26 cellular contexts compared by ENCODE assay signal in genomic region chr9:69411246-69411645, GRCh38.
"Had no signal": no experiment of that assay in that cellular context is flagged by ENCODE, and none has a peak within 500 bp of the region (broad histone marks: within the 10 kb centered on the region; RNA-seq: fewer than 3 reads in every experiment).

No MANE protein-coding gene starts in this region.

- H3K4me1 ChIP-seq: pancreas, prostate gland, upper lobe of right lung, uterus had no signal

- DNase-seq: left ventricle myocardium inferior; naive thymus-derived CD8-positive, alpha-beta T cell; nucleus accumbens; posterior cingulate gyrus; retina; stimulated activated CD4-positive, alpha-beta T cell treated with anti-CD3 and anti-CD28 coated beads, Interleukin-12 subunit alpha, Interleukin-12 subunit beta, amount 100 ng/mL, for 4 hours; stimulated activated CD4-positive, alpha-beta T cell treated with anti-CD3 and anti-CD28 coated beads, Interleukin-15, amount 100 ng/mL, for 24 hours; stimulated activated CD4-positive, alpha-beta T cell treated with anti-CD3 and anti-CD28 coated beads, Interleukin-2, amount 100 ng/mL, for 24 hours; stimulated activated CD4-positive, alpha-beta T cell treated with anti-CD3 and anti-CD28 coated beads, Interleukin-4, amount 100 ng/mL, for 1 hour; stimulated activated naive CD4-positive, alpha-beta T cell; tibial artery; trophoblast cell; upper lobe of right lung; uterus had no signal

- H3K4me1 Mint-ChIP-seq: memory B cell; naive thymus-derived CD8-positive, alpha-beta T cell; nephron; stimulated activated effector memory CD8-positive, alpha-beta T cell treated with anti-CD3 and anti-CD28 coated beads, Interleukin-12 subunit alpha, Interleukin-12 subunit beta, amount 100 ng/mL, for 72 hours had no signal

- H3K9me3 ChIP-seq: left ventricle myocardium inferior, pancreas, prostate gland, suprapubic skin, thoracic aorta, tibial artery, upper lobe of right lung, uterus had no signal

- H3K27ac ChIP-seq: hepatocyte, left ventricle myocardium inferior, pancreas, prostate gland, skin epidermis, suprapubic skin, thoracic aorta, tibial artery, upper lobe of right lung, uterus had no signal

- H3K79me2 ChIP-seq: hepatocyte had no signal

- H3K27me3 ChIP-seq: hepatocyte, pancreas, suprapubic skin, tibial artery, upper lobe of right lung, uterus had no signal

- H3K36me3 ChIP-seq: left ventricle myocardium inferior, pancreas, prostate gland, suprapubic skin, thoracic aorta, tibial artery, upper lobe of right lung, uterus had no signal

- H3K4me2 ChIP-seq: hepatocyte had no signal

- FAIRE-seq: pancreas had no signal

- H3K4me3 Mint-ChIP-seq: memory B cell; naive thymus-derived CD8-positive, alpha-beta T cell; nephron; neural crest cell; stimulated activated effector memory CD8-positive, alpha-beta T cell treated with anti-CD3 and anti-CD28 coated beads, Interleukin-12 subunit alpha, Interleukin-12 subunit beta, amount 100 ng/mL, for 72 hours; stimulated activated naive CD8-positive, alpha-beta T cell treated with anti-CD3 and anti-CD28 coated beads, Interleukin-15, Interleukin-2, amounts not matched to agents 100 ng/mL and 50 ng/mL, for 24 hours had no signal

- H3K36me3 Mint-ChIP-seq: memory B cell; naive thymus-derived CD8-positive, alpha-beta T cell; stimulated activated effector memory CD8-positive, alpha-beta T cell treated with anti-CD3 and anti-CD28 coated beads, Interleukin-12 subunit alpha, Interleukin-12 subunit beta, amount 100 ng/mL, for 72 hours had no signal

- H2AFZ ChIP-seq: hepatocyte had no signal

- H3K27ac Mint-ChIP-seq: memory B cell; nephron; stimulated activated effector memory CD8-positive, alpha-beta T cell treated with anti-CD3 and anti-CD28 coated beads, Interleukin-12 subunit alpha, Interleukin-12 subunit beta, amount 100 ng/mL, for 72 hours; stimulated activated naive CD8-positive, alpha-beta T cell treated with anti-CD3 and anti-CD28 coated beads, Interleukin-15, Interleukin-2, amounts not matched to agents 100 ng/mL and 50 ng/mL, for 24 hours had no signal

- H3K9me3 Mint-ChIP-seq: naive thymus-derived CD8-positive, alpha-beta T cell; nephron; neural crest cell; stimulated activated effector memory CD8-positive, alpha-beta T cell treated with anti-CD3 and anti-CD28 coated beads, Interleukin-12 subunit alpha, Interleukin-12 subunit beta, amount 100 ng/mL, for 72 hours; stimulated activated naive CD8-positive, alpha-beta T cell treated with anti-CD3 and anti-CD28 coated beads, Interleukin-15, Interleukin-2, amounts not matched to agents 100 ng/mL and 50 ng/mL, for 24 hours had no signal

- ATAC-seq: naive thymus-derived CD8-positive, alpha-beta T cell; pancreas; stimulated activated effector memory CD8-positive, alpha-beta T cell treated with anti-CD3 and anti-CD28 coated beads, Interleukin-12 subunit alpha, Interleukin-12 subunit beta, amount 100 ng/mL, for 72 hours had no signal

- H3K4me3 ChIP-seq: hepatocyte, left ventricle myocardium inferior, lung, pancreas, prostate gland, skin epidermis, suprapubic skin, thoracic aorta, tibial artery, upper lobe of right lung, uterus had no signal
